22 cellular contexts compared by ENCODE assay signal in genomic region chr19:40452016-40452415, GRCh38. TPM values are rescaled to one million over a fixed set of nuclear protein-coding genes. Genes with fewer than 3 reads are reported as not detected.
"Had no signal": no experiment of that assay in that cellular context is flagged by ENCODE, and none has a peak within 500 bp of the region (broad histone marks: within the 10 kb centered on the region; RNA-seq: fewer than 3 reads in every experiment).

No MANE protein-coding gene starts in this region.

- H3K27ac ChIP-seq: cardiac muscle cell, esophagus muscularis mucosa, left lung, psoas muscle, right atrium auricular region, tibial artery had no signal

- H3K4me1 ChIP-seq: esophagus muscularis mucosa, left lung, psoas muscle, right atrium auricular region, tibial artery had no signal

- H3K36me3 ChIP-seq: cardiac muscle cell had no signal

- H3K4me3 Mint-ChIP-seq: activated naive CD4-positive, alpha-beta T cell treated with anti-CD3 and anti-CD28 coated beads for 36 hours; activated naive CD8-positive, alpha-beta T cell treated with anti-CD3 and anti-CD28 coated beads, Interleukin-2, amount 10 ng/mL, durations not matched to agents 7 days and 5 days; mesothelial cell of epicardium; naive thymus-derived CD8-positive, alpha-beta T cell; stimulated activated naive CD8-positive, alpha-beta T cell treated with anti-CD3 and anti-CD28 coated beads, Interleukin-15, amount 100 ng/mL, for 72 hours had no signal

- H3K27me3 ChIP-seq: cardiac muscle cell, esophagus muscularis mucosa, left lung, right atrium auricular region, tibial artery had no signal

- H3K27me3 Mint-ChIP-seq: activated naive CD8-positive, alpha-beta T cell treated with anti-CD3 and anti-CD28 coated beads, Interleukin-2, amount 10 ng/mL, durations not matched to agents 7 days and 5 days; naive thymus-derived CD8-positive, alpha-beta T cell; stimulated activated naive CD8-positive, alpha-beta T cell treated with anti-CD3 and anti-CD28 coated beads, Interleukin-15, amount 100 ng/mL, for 72 hours had no signal

- ATAC-seq: activated CD4-positive, CD25-positive, alpha-beta regulatory T cell treated with anti-CD3 and anti-CD28 coated beads, Interleukin-2, amount 50 U/mL, for 24 hours; left lung; naive thymus-derived CD8-positive, alpha-beta T cell; stimulated activated naive CD8-positive, alpha-beta T cell treated with anti-CD3 and anti-CD28 coated beads, Interleukin-15, amount 100 ng/mL, for 72 hours had no signal

- H3K4me3 ChIP-seq: cardiac muscle cell, esophagus muscularis mucosa, left lung, lung, psoas muscle, right atrium auricular region, tibial artery had no signal

- H3K36me3 Mint-ChIP-seq: activated naive CD8-positive, alpha-beta T cell treated with anti-CD3 and anti-CD28 coated beads, Interleukin-2, amount 10 ng/mL, durations not matched to agents 7 days and 5 days had no signal

- DNase-seq: activated CD4-positive, alpha-beta T cell treated with anti-CD3 and anti-CD28 coated beads, Interleukin-2, amount 50 U/mL, for 1 hour; activated CD8-positive, alpha-beta memory T cell treated with anti-CD3 and anti-CD28 coated beads for 24 hours; activated naive CD4-positive, alpha-beta T cell treated with anti-CD3 and anti-CD28 coated beads for 36 hours; activated naive CD8-positive, alpha-beta T cell treated with anti-CD3 and anti-CD28 coated beads, Interleukin-2, amount 10 ng/mL, durations not matched to agents 7 days and 5 days; activated T-cell treated with anti-CD3 and anti-CD28 coated beads, Interleukin-2, amount 50 U/mL, for 48 hours; amniotic stem cell; effector memory CD4-positive, alpha-beta T cell; hippocampal formation; kidney glomerular epithelial cell; left lung; naive thymus-derived CD8-positive, alpha-beta T cell; psoas muscle; stimulated activated CD4-positive, alpha-beta T cell treated with anti-CD3 and anti-CD28 coated beads, Interleukin-4, amount 100 ng/mL, for 4 hours; stimulated activated naive CD8-positive, alpha-beta T cell treated with anti-CD3 and anti-CD28 coated beads, Interleukin-15, amount 100 ng/mL, for 72 hours; tibial artery had no signal

- H3K4me1 Mint-ChIP-seq: activated naive CD8-positive, alpha-beta T cell treated with anti-CD3 and anti-CD28 coated beads, Interleukin-2, amount 10 ng/mL, durations not matched to agents 7 days and 5 days; naive thymus-derived CD8-positive, alpha-beta T cell; stimulated activated naive CD8-positive, alpha-beta T cell treated with anti-CD3 and anti-CD28 coated beads, Interleukin-15, amount 100 ng/mL, for 72 hours had no signal

- H3K27ac Mint-ChIP-seq: activated naive CD4-positive, alpha-beta T cell treated with anti-CD3 and anti-CD28 coated beads for 36 hours; activated naive CD8-positive, alpha-beta T cell treated with anti-CD3 and anti-CD28 coated beads, Interleukin-2, amount 10 ng/mL, durations not matched to agents 7 days and 5 days; mesothelial cell of epicardium had no signal

- H3K9me3 ChIP-seq: esophagus muscularis mucosa, left lung, psoas muscle, right atrium auricular region, tibial artery had no signal

- H3K9me3 Mint-ChIP-seq: activated naive CD4-positive, alpha-beta T cell treated with anti-CD3 and anti-CD28 coated beads for 36 hours; activated naive CD8-positive, alpha-beta T cell treated with anti-CD3 and anti-CD28 coated beads, Interleukin-2, amount 10 ng/mL, durations not matched to agents 7 days and 5 days; mesothelial cell of epicardium; naive thymus-derived CD8-positive, alpha-beta T cell; stimulated activated naive CD8-positive, alpha-beta T cell treated with anti-CD3 and anti-CD28 coated beads, Interleukin-15, amount 100 ng/mL, for 72 hours had no signal

RNA-seq across cellular contexts. Expression of gene SPTBN4, which starts 14.8 kb away (rescaled TPM):
- total RNA-seq: endothelial cell of umbilical vein had no signal
